In genomic region chr12:68960162-68960501, GRCh38 we compare ENCODE assay signal across 14 cellular contexts. TPM values are rescaled to one million over a fixed set of nuclear protein-coding genes. Genes with fewer than 3 reads are reported as not detected.
DNase-seq lines count a peak whose midpoint lies in the region; ATAC-seq, FAIRE-seq and TF ChIP-seq lines count a peak whose summit lies in the region.
"Had no signal": no experiment of that assay in that cellular context is flagged by ENCODE, and none has a peak within 500 bp of the region (broad histone marks: within the 10 kb centered on the region; RNA-seq: fewer than 3 reads in every experiment).

No MANE protein-coding gene starts in this region.

- CTCF ChIA-PET in AG04450 (lab: Charles Lee): interaction anchor here (0.6 to 1.5 kb wide), 2 partner anchors 110 to 919 kb away, joined by 4 to 7 read pairs; no protein-coding TSS in a partner anchor

- no peaks in the 10 kb centered on the region for H4K20me1 ChIP-seq in fibroblast of lung (ENCODE audit: control insufficient read depth, extremely low read depth, insufficient read depth, low read length)
- H4K20me1 ChIP-seq: BLaER1 treated with 17β-estradiol and CSF1 and Interleukin-3, amounts not matched to agents 10 nM and 100 nM had no signal

- H3K4me1 Mint-ChIP-seq in activated naive CD8-positive, alpha-beta T cell treated with anti-CD3 and anti-CD28 coated beads for 36 hours: peaks cover 63% of the 10 kb centered on the region

- peak overlapping the region; percentile 96 for H3K27ac Mint-ChIP-seq in activated naive CD8-positive, alpha-beta T cell treated with anti-CD3 and anti-CD28 coated beads for 36 hours

- H3K27me3 Mint-ChIP-seq in activated naive CD8-positive, alpha-beta T cell treated with anti-CD3 and anti-CD28 coated beads for 36 hours: peaks cover 2% of the 10 kb centered on the region

- no peaks in the 10 kb centered on the region for H3K27me3 ChIP-seq in AG04450 (ENCODE audit: control insufficient read depth, insufficient read depth, low read length)
- H3K27me3 ChIP-seq in fibroblast of lung (ENCODE audit: control insufficient read depth, insufficient read depth, low read length): no peaks in the 10 kb centered on the region
- H3K27me3 ChIP-seq: BLaER1 treated with 17β-estradiol and CSF1 and Interleukin-3, amounts not matched to agents 10 nM and 100 nM had no signal

- H3K36me3 ChIP-seq in fibroblast of lung (ENCODE audit: control insufficient read depth, insufficient read depth, low read length): no peaks in the 10 kb centered on the region

- DNase-seq in AG04450 (ENCODE audit: low read depth, low spot score) (peak; percentile 54), AG10803 (ENCODE audit: low read depth) (peak; percentile 60), fibroblast of lung (ENCODE audit: low read depth in 2 of 2) (peak; percentile 67 to 72), HTR-8/SVneo (ENCODE audit: insufficient read length, low spot score) (no peak), posterior cingulate gyrus (no peak)
- no peak for DNase-seq in activated naive CD8-positive, alpha-beta T cell treated with anti-CD3 and anti-CD28 coated beads for 36 hours
- DNase-seq: DMS153, NCI-H1436, NCI-H2081, NCI-H524, SIG-M5 had no signal

- H3K4me2 ChIP-seq in fibroblast of lung (ENCODE audit: extremely low read depth, insufficient read depth, low read length): no peak overlapping the region

- POLR2A ChIA-PET in AG04450 (lab: Yijun Ruan, JAX): interaction anchor here (0.7 kb wide), 1 partner anchor 100 kb away, joined by 3 read pairs; no protein-coding TSS in a partner anchor

- TF ChIP-seq CTCF in AG04450 (IDR thresholded peaks at IDR 0.05; ENCODE audit: low read depth, low read length): no peak
- no peak for TF ChIP-seq CTCF in AG10803 (conservative IDR thresholded peaks at IDR 0.05; ENCODE audit: low read length)
- TF ChIP-seq CTCF in fibroblast of lung (conservative IDR thresholded peaks at IDR 0.05 in 1 of 2, IDR thresholded peaks at IDR 0.05 in 1 of 2; ENCODE audit: low read depth in 1 of 2, low read length in 2 of 2): no peak

- intact Hi-C loops in posterior cingulate gyrus (cut with DNase I): no loop called here

- H3K27ac ChIP-seq in AG04450 (ENCODE audit: low read depth, low read length): no peak overlapping the region
- H3K27ac ChIP-seq in fibroblast of lung (ENCODE audit: insufficient read depth, low read length): no peak overlapping the region
- H3K27ac ChIP-seq: BLaER1 treated with 17β-estradiol and CSF1 and Interleukin-3, amounts not matched to agents 10 nM and 100 nM had no signal

- H3K9me3 Mint-ChIP-seq in activated naive CD8-positive, alpha-beta T cell treated with anti-CD3 and anti-CD28 coated beads for 36 hours: peaks cover 34% of the 10 kb centered on the region

- no peak overlapping the region for H3K4me3 Mint-ChIP-seq in activated naive CD8-positive, alpha-beta T cell treated with anti-CD3 and anti-CD28 coated beads for 36 hours

- peaks cover 7% of the 10 kb centered on the region for H3K4me1 ChIP-seq in fibroblast of lung (ENCODE audit: control insufficient read depth, extremely low read depth, insufficient read depth, low read length)

- no peak for FAIRE-seq in HTR-8/SVneo (lab: Jason Lieb, UNC)
- FAIRE-seq: K562 had no signal

- no peak overlapping the region for H2AFZ ChIP-seq in fibroblast of lung (ENCODE audit: low read length)

- no peaks in the 10 kb centered on the region for H3K79me2 ChIP-seq in fibroblast of lung (ENCODE audit: control insufficient read depth, insufficient read depth, low read length)

- ATAC-seq in HG03175 (IDR thresholded peaks at IDR 0.05; ENCODE audit: unreplicated experiment): no peak
- ATAC-seq: K562 had no signal

- H3K9me3 ChIP-seq in AG04450 (ENCODE audit: control insufficient read depth, insufficient read depth, low read length) (peaks cover 6% of the 10 kb centered on the region; the same call in 1 of the 2 replicates), fibroblast of lung (ENCODE audit: control insufficient read depth, insufficient read depth, low read depth, low read length) (no peaks in the 10 kb centered on the region)

- H3K36me3 Mint-ChIP-seq in activated naive CD8-positive, alpha-beta T cell treated with anti-CD3 and anti-CD28 coated beads for 36 hours: peaks cover 54% of the 10 kb centered on the region

- H3K9ac ChIP-seq in fibroblast of lung (ENCODE audit: insufficient read depth, low read length): no peak overlapping the region
- H3K9ac ChIP-seq: BLaER1 treated with 17β-estradiol and CSF1 and Interleukin-3, amounts not matched to agents 10 nM and 100 nM had no signal

- no peak overlapping the region for H3K4me3 ChIP-seq in AG04450 (ENCODE audit: low read depth, low read length)
- no peak overlapping the region for H3K4me3 ChIP-seq in AG10803 (ENCODE audit: low read length)
- H3K4me3 ChIP-seq in fibroblast of lung (replicated peaks in 1 of 4; ENCODE audit: control extremely low read depth in 1 of 4, insufficient read depth in 1 of 4, low read depth in 3 of 4, low read length in 4 of 4): no peak overlapping the region
- H3K4me3 ChIP-seq: BLaER1 treated with 17β-estradiol and CSF1 and Interleukin-3, amounts not matched to agents 10 nM and 100 nM; K562 had no signal

RNA-seq across cellular contexts. Expression of gene CPM, which starts 27.2 kb away (rescaled TPM):
- 5.4 and 5.9 TPM in 2 replicates for polyA plus RNA-seq in AG04450 (2011; rRNA removed)
- 1.1 and 3.6 TPM in 2 replicates for polyA minus RNA-seq in AG04450 (2011; rRNA and poly(A)+ RNA removed)
- 1 to 10 TPM; 5.8 to 8.0 TPM for total RNA-seq in activated naive CD8-positive, alpha-beta T cell treated with anti-CD3 and anti-CD28 coated beads for 36 hours
- total RNA-seq in fibroblast of lung: 23.5 and 29.8 TPM in 2 replicates
- polyA plus RNA-seq in fibroblast of lung: 5.3 and 19.4 TPM in 2 replicates
- polyA plus RNA-seq in fibroblast of lung (2012): 2.6 and 11.4 TPM in 2 replicates
- polyA minus RNA-seq in fibroblast of lung (ENCODE audit: low replicate concordance): 2.8 and 10.0 TPM in 2 replicates
- polyA plus RNA-seq: K562 had no signal

Comparison
In these comparisons a context has a peak if more than half of its experiments do, and no peak if none do; other contexts are left out.
1. DNase-seq: peak in AG04450 (single experiment), AG10803 (single experiment) and fibroblast of lung (2 of 2); none in activated naive CD8-positive, alpha-beta T cell treated with anti-CD3 and anti-CD28 coated beads for 36 hours (single experiment), HTR-8/SVneo (single experiment) and posterior cingulate gyrus (0 of 10).